1 cellular context compared by ENCODE assay signal in the genomic region with DNA sequence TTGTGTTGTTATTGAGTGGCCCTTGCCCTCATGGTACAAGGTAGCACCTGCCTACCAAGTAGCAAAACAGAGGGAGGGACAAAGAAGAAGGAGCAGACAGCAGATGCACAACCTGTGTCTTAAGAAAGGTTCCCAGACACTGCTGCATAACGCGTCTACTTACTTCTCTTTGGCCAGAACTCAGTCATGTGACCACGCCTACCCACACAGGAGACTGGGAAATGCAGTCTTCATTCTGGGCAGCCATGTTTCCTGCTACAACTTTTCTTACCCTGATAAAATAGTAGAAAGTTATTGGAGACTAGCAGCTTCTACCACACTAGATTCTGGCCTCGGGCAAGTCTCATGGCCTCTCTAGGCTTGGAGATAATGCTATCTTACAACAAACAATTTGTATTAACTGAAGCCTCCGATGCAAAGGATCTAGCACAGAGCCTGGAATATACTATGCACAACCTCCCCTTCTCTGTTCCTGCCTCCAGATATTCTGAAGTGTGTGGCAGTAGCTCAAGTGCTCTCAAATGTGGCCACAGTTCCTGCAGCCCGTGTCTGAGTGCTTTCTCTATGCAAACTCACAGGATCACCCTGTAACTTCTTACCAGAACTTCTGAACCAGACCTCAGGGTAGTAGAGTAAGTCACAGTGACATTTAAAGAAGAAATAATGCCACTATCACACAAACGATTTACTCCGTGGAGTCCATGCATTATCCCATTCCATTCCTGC.
TF ChIP-seq lines count a peak whose summit lies in the region.

No MANE protein-coding gene starts in this region.

TF ChIP-seq in K562, 482 proteins besides CTCF, POLR2A, EP300 and RAD21 (continued from another document and continues in another):
- TF ChIP-seq, protein P1, sequence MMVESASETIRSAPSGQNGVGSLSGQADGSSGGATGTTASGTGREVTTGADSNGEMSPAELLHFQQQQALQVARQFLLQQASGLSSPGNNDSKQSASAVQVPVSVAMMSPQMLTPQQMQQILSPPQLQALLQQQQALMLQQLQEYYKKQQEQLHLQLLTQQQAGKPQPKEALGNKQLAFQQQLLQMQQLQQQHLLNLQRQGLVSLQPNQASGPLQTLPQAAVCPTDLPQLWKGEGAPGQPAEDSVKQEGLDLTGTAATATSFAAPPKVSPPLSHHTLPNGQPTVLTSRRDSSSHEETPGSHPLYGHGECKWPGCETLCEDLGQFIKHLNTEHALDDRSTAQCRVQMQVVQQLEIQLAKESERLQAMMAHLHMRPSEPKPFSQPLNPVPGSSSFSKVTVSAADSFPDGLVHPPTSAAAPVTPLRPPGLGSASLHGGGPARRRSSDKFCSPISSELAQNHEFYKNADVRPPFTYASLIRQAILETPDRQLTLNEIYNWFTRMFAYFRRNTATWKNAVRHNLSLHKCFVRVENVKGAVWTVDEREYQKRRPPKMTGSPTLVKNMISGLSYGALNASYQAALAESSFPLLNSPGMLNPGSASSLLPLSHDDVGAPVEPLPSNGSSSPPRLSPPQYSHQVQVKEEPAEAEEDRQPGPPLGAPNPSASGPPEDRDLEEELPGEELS (CRISPR knock-in tag; IDR thresholded peaks at IDR 0.05; ENCODE audit: borderline replicate concordance): no peak
- TF ChIP-seq, protein P2, sequence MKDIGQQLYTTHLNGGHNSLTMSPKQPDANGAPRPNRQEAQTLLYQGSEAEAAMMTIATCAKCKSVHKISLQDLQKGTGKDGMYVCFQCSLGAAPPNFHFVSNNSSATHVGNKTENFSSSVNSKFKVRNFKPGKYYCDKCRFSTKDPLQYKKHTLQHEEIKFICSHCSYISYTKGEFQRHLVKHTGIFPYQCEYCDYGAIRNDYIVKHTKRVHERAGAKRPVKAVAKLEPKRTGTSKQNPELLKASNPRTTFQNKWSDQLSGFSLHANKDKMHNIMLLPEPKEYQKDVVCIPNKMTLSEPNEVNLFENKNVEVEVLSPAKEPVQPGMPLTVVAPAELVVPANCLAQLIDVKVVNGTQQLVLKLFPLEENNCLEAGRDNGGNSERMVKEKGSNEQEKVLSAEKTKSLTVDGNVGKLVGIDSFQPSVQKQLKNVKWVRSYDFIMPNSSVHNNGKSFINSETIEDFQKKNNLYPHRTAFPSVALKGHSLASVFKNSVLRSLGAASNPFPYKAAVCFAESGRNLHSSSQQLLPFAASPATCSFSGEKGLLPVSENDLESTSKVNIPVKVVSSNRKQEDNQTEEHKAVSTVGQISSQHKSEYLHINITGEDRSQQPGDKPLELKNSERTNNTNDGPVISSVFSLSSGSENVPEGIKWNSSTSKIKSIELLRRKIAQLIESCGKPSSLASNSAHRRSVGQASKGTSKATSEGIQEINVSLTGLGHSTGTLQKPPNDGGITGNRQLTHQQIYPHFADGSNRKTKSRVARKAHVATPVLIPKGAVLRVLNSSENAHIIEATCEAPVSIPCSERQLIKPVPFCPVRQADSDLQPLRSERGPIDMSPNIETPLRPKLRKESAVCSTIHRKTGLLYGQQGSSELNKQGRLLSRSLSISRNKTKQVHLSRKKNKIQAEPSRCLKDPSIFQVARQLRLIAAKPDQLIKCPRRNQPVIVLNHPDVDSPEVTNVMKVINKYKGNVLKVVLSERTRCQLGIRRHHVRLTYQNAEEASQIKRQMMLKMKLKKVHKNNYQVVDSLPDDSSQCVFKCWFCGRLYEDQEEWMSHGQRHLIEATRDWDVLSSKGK (CRISPR knock-in tag; IDR thresholded peaks at IDR 0.05): no peak
- TF ChIP-seq ZNF140 (CRISPR knock-in tag; IDR thresholded peaks at IDR 0.05): no peak
- TF ChIP-seq, protein P3, sequence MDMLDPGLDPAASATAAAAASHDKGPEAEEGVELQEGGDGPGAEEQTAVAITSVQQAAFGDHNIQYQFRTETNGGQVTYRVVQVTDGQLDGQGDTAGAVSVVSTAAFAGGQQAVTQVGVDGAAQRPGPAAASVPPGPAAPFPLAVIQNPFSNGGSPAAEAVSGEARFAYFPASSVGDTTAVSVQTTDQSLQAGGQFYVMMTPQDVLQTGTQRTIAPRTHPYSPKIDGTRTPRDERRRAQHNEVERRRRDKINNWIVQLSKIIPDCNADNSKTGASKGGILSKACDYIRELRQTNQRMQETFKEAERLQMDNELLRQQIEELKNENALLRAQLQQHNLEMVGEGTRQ (CRISPR knock-in tag; IDR thresholded peaks at IDR 0.05): peak; percentile 96
- peak; percentile 98 for TF ChIP-seq TOE1 (IDR thresholded peaks at IDR 0.05; ENCODE audit: borderline replicate concordance)
- no peak for TF ChIP-seq TOE1 (CRISPR knock-in tag; IDR thresholded peaks at IDR 0.05; ENCODE audit: borderline replicate concordance, low read depth)
- TF ChIP-seq, protein P4, sequence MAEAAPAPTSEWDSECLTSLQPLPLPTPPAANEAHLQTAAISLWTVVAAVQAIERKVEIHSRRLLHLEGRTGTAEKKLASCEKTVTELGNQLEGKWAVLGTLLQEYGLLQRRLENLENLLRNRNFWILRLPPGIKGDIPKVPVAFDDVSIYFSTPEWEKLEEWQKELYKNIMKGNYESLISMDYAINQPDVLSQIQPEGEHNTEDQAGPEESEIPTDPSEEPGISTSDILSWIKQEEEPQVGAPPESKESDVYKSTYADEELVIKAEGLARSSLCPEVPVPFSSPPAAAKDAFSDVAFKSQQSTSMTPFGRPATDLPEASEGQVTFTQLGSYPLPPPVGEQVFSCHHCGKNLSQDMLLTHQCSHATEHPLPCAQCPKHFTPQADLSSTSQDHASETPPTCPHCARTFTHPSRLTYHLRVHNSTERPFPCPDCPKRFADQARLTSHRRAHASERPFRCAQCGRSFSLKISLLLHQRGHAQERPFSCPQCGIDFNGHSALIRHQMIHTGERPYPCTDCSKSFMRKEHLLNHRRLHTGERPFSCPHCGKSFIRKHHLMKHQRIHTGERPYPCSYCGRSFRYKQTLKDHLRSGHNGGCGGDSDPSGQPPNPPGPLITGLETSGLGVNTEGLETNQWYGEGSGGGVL (CRISPR knock-in tag; IDR thresholded peaks at IDR 0.05): no peak
- no peak for TF ChIP-seq RNF2 (IDR thresholded peaks at IDR 0.05)
- TF ChIP-seq DACH1 (IDR thresholded peaks at IDR 0.05; ENCODE audit: partially characterized antibody): no peak
- TF ChIP-seq MED1 (CRISPR knock-in tag; IDR thresholded peaks at IDR 0.05; ENCODE audit: borderline replicate concordance): no peak
- TF ChIP-seq, protein P5, sequence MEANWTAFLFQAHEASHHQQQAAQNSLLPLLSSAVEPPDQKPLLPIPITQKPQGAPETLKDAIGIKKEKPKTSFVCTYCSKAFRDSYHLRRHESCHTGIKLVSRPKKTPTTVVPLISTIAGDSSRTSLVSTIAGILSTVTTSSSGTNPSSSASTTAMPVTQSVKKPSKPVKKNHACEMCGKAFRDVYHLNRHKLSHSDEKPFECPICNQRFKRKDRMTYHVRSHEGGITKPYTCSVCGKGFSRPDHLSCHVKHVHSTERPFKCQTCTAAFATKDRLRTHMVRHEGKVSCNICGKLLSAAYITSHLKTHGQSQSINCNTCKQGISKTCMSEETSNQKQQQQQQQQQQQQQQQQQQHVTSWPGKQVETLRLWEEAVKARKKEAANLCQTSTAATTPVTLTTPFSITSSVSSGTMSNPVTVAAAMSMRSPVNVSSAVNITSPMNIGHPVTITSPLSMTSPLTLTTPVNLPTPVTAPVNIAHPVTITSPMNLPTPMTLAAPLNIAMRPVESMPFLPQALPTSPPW (CRISPR knock-in tag; IDR thresholded peaks at IDR 0.05): no peak
- no peak for TF ChIP-seq MAFG (tag; conservative IDR thresholded peaks at IDR 0.05)
- TF ChIP-seq, protein P6, sequence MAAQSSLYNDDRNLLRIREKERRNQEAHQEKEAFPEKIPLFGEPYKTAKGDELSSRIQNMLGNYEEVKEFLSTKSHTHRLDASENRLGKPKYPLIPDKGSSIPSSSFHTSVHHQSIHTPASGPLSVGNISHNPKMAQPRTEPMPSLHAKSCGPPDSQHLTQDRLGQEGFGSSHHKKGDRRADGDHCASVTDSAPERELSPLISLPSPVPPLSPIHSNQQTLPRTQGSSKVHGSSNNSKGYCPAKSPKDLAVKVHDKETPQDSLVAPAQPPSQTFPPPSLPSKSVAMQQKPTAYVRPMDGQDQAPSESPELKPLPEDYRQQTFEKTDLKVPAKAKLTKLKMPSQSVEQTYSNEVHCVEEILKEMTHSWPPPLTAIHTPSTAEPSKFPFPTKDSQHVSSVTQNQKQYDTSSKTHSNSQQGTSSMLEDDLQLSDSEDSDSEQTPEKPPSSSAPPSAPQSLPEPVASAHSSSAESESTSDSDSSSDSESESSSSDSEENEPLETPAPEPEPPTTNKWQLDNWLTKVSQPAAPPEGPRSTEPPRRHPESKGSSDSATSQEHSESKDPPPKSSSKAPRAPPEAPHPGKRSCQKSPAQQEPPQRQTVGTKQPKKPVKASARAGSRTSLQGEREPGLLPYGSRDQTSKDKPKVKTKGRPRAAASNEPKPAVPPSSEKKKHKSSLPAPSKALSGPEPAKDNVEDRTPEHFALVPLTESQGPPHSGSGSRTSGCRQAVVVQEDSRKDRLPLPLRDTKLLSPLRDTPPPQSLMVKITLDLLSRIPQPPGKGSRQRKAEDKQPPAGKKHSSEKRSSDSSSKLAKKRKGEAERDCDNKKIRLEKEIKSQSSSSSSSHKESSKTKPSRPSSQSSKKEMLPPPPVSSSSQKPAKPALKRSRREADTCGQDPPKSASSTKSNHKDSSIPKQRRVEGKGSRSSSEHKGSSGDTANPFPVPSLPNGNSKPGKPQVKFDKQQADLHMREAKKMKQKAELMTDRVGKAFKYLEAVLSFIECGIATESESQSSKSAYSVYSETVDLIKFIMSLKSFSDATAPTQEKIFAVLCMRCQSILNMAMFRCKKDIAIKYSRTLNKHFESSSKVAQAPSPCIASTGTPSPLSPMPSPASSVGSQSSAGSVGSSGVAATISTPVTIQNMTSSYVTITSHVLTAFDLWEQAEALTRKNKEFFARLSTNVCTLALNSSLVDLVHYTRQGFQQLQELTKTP (IDR thresholded peaks at IDR 0.05; ENCODE audit: low read depth in 1 of 2, partially characterized antibody in 2 of 2): peak in 1 of 2 experiments; percentile 66
- TF ChIP-seq, protein P7, sequence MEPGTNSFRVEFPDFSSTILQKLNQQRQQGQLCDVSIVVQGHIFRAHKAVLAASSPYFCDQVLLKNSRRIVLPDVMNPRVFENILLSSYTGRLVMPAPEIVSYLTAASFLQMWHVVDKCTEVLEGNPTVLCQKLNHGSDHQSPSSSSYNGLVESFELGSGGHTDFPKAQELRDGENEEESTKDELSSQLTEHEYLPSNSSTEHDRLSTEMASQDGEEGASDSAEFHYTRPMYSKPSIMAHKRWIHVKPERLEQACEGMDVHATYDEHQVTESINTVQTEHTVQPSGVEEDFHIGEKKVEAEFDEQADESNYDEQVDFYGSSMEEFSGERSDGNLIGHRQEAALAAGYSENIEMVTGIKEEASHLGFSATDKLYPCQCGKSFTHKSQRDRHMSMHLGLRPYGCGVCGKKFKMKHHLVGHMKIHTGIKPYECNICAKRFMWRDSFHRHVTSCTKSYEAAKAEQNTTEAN (CRISPR knock-in tag; IDR thresholded peaks at IDR 0.05): no peak
- no peak for TF ChIP-seq RBFOX2 (IDR thresholded peaks at IDR 0.05; ENCODE audit: low read depth, low read length)
- TF ChIP-seq, protein P8, sequence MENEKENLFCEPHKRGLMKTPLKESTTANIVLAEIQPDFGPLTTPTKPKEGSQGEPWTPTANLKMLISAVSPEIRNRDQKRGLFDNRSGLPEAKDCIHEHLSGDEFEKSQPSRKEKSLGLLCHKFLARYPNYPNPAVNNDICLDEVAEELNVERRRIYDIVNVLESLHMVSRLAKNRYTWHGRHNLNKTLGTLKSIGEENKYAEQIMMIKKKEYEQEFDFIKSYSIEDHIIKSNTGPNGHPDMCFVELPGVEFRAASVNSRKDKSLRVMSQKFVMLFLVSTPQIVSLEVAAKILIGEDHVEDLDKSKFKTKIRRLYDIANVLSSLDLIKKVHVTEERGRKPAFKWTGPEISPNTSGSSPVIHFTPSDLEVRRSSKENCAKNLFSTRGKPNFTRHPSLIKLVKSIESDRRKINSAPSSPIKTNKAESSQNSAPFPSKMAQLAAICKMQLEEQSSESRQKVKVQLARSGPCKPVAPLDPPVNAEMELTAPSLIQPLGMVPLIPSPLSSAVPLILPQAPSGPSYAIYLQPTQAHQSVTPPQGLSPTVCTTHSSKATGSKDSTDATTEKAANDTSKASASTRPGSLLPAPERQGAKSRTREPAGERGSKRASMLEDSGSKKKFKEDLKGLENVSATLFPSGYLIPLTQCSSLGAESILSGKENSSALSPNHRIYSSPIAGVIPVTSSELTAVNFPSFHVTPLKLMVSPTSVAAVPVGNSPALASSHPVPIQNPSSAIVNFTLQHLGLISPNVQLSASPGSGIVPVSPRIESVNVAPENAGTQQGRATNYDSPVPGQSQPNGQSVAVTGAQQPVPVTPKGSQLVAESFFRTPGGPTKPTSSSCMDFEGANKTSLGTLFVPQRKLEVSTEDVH (IDR thresholded peaks at IDR 0.05; ENCODE audit: low read depth, partially characterized antibody): no peak
- no peak for TF ChIP-seq KDM5B (IDR thresholded peaks at IDR 0.05; ENCODE audit: insufficient replicate concordance, low read depth, low read length)
- no peak for TF ChIP-seq ZNF551 (CRISPR knock-in tag; IDR thresholded peaks at IDR 0.05)
- TF ChIP-seq, protein P9, sequence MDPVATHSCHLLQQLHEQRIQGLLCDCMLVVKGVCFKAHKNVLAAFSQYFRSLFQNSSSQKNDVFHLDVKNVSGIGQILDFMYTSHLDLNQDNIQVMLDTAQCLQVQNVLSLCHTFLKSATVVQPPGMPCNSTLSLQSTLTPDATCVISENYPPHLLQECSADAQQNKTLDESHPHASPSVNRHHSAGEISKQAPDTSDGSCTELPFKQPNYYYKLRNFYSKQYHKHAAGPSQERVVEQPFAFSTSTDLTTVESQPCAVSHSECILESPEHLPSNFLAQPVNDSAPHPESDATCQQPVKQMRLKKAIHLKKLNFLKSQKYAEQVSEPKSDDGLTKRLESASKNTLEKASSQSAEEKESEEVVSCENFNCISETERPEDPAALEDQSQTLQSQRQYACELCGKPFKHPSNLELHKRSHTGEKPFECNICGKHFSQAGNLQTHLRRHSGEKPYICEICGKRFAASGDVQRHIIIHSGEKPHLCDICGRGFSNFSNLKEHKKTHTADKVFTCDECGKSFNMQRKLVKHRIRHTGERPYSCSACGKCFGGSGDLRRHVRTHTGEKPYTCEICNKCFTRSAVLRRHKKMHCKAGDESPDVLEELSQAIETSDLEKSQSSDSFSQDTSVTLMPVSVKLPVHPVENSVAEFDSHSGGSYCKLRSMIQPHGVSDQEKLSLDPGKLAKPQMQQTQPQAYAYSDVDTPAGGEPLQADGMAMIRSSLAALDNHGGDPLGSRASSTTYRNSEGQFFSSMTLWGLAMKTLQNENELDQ (CRISPR knock-in tag; IDR thresholded peaks at IDR 0.05; ENCODE audit: borderline replicate concordance): no peak
- no peak for TF ChIP-seq PYGO2 (tag; IDR thresholded peaks at IDR 0.05)
- TF ChIP-seq ZNF232 (CRISPR knock-in tag; IDR thresholded peaks at IDR 0.05): no peak
- TF ChIP-seq L3MBTL2 (IDR thresholded peaks at IDR 0.05): no peak
- TF ChIP-seq KLF10 (CRISPR knock-in tag; IDR thresholded peaks at IDR 0.05): no peak
